ENCODE assay signal across 22 cellular contexts in the genomic region with DNA sequence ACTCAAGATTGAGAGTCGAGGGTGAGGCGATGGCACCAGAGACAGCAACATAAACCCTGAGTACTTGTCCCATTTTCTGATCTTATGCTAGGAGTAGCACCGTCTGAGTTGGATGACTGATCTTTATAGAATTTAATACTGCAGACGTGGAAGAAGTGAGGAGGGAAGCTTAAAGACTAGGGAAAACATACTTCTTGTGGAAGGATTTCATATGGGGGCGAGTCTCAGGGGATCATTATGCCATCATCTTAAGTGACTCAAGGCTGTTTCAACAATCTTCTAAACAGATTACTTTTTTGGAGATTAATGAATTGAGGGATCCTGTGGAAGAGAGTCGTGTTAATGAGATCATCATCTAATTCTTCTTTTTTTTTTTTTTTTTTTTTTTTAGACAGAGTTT. TPM values are rescaled to one million over a fixed set of nuclear protein-coding genes. Genes with fewer than 3 reads are reported as not detected.
"Had no signal": no experiment of that assay in that cellular context is flagged by ENCODE, and none has a peak within 500 bp of the region (broad histone marks: within the 10 kb centered on the region; RNA-seq: fewer than 3 reads in every experiment).

No MANE protein-coding gene starts in this region.

- H3K4me3 ChIP-seq: breast epithelium, esophagus squamous epithelium, lower lobe of right lung, sigmoid colon, spleen, tibial artery, vagina had no signal

- H3K27ac ChIP-seq: breast epithelium, esophagus squamous epithelium, foreskin keratinocyte, lower lobe of right lung, sigmoid colon, spleen, tibial artery, vagina had no signal

- H3K27me3 ChIP-seq: breast epithelium, esophagus squamous epithelium, foreskin keratinocyte, sigmoid colon, spleen, tibial artery, vagina had no signal

- ATAC-seq: activated CD8-positive, alpha-beta T cell treated with anti-CD3 and anti-CD28 coated beads, Interleukin-2, amount 10 ng/mL, durations not matched to agents 7 days and 5 days; foreskin keratinocyte; lower lobe of right lung had no signal

- H3K9me3 ChIP-seq: breast epithelium, esophagus squamous epithelium, lower lobe of right lung, sigmoid colon, spleen, tibial artery, vagina had no signal

- H3K4me1 ChIP-seq: breast epithelium, esophagus squamous epithelium, lower lobe of right lung, sigmoid colon, spleen, vagina had no signal

- DNase-seq: activated CD4-positive, alpha-beta T cell treated with anti-CD3 and anti-CD28 coated beads, Interleukin-2, amount 10 ng/mL, durations not matched to agents 7 days and 5 days; activated CD8-positive, alpha-beta memory T cell treated with anti-CD3 and anti-CD28 coated beads, Interleukin-2, amount 50 U/mL, for 4 hours; activated CD8-positive, alpha-beta T cell treated with anti-CD3 and anti-CD28 coated beads, Interleukin-2, amount 10 ng/mL, durations not matched to agents 7 days and 5 days; activated effector memory CD4-positive, alpha-beta T cell treated with anti-CD3 and anti-CD28 coated beads, Interleukin-2, amount 50 U/mL, for 16 hours; activated naive CD4-positive, alpha-beta T cell treated with anti-CD3 and anti-CD28 coated beads, Interleukin-2, amount 50 U/mL, for 16 hours; activated T-cell treated with anti-CD3 and anti-CD28 coated beads, Interleukin-2, amount 50 U/mL, for 48 hours; aorta; cerebellar nuclear complex; effector memory CD4-positive, alpha-beta T cell; esophagus squamous epithelium; foreskin keratinocyte; hypothalamus; lower lobe of right lung; posterior cingulate gyrus; sigmoid colon; spleen; stimulated activated naive CD4-positive, alpha-beta T cell; T1000; tibial artery had no signal

- FAIRE-seq: keratinocyte had no signal

- H3K36me3 ChIP-seq: breast epithelium, esophagus squamous epithelium, lower lobe of right lung, sigmoid colon, spleen, tibial artery, vagina had no signal

RNA-seq across cellular contexts. Expression of a gene that starts 17.2 kb away (rescaled TPM):
- total RNA-seq: activated CD8-positive, alpha-beta T cell treated with anti-CD3 and anti-CD28 coated beads, Interleukin-2, amount 10 ng/mL, durations not matched to agents 7 days and 5 days had no signal
